Comparison of ENCODE assay signal across 16 cellular contexts in genomic region chr2:205212357-205212756, GRCh38.
DNase-seq lines count a peak whose midpoint lies in the region; ATAC-seq, FAIRE-seq and TF ChIP-seq lines count a peak whose summit lies in the region.
"Had no signal": no experiment of that assay in that cellular context is flagged by ENCODE, and none has a peak within 500 bp of the region (broad histone marks: within the 10 kb centered on the region; RNA-seq: fewer than 3 reads in every experiment).

No MANE protein-coding gene starts in this region.

- no peak overlapping the region for H2AFZ ChIP-seq in IMR-90 (replicated peaks; ENCODE audit: low read length, poor library complexity)

- H3K56ac ChIP-seq in IMR-90 (ENCODE audit: extremely low read depth, insufficient read depth, low read length), result no peak overlapping the region

- H3K36me3 ChIP-seq in IMR-90 (ENCODE audit: control insufficient read depth, insufficient read depth, low read length), result no peaks in the 10 kb centered on the region
- H3K36me3 ChIP-seq in RWPE2 (ENCODE audit: low read depth), result no peaks in the 10 kb centered on the region
- H3K36me3 ChIP-seq in pancreas, result no peaks in the 10 kb centered on the region
- H3K36me3 ChIP-seq in esophagus squamous epithelium, result no peaks in the 10 kb centered on the region
- H3K36me3 ChIP-seq: BLaER1 had no signal

- no TSS peak for BruUV-seq in IMR-90 (replicated peaks; lab: Mats Ljungman, UMichigan)

- H3K27me3 ChIP-seq in IMR-90 (ENCODE audit: control insufficient read depth, insufficient read depth, low read length) (no peaks in the 10 kb centered on the region), RWPE2 (ENCODE audit: insufficient read depth, poor library complexity, severe bottlenecking) (no peaks in the 10 kb centered on the region), pancreas (no peaks in the 10 kb centered on the region), esophagus squamous epithelium (no peaks in the 10 kb centered on the region)
- H3K27me3 ChIP-seq: BLaER1 had no signal

- no peak overlapping the region for H3K4me3 ChIP-seq in IMR-90 (ENCODE audit: insufficient read depth, low read depth, low read length)
- H3K4me3 ChIP-seq in RWPE2 (ENCODE audit: severe bottlenecking), result no peak overlapping the region
- no peak overlapping the region for H3K4me3 ChIP-seq in pancreas
- H3K4me3 ChIP-seq in esophagus squamous epithelium, result no peak overlapping the region
- H3K4me3 ChIP-seq: BLaER1 had no signal

- no peaks in the 10 kb centered on the region for H3K4me1 ChIP-seq in IMR-90 (ENCODE audit: control insufficient read depth, insufficient read depth, low read length)
- H3K4me1 ChIP-seq in RWPE2 (ENCODE audit: insufficient read depth, poor library complexity, severe bottlenecking), result no peaks in the 10 kb centered on the region
- H3K4me1 ChIP-seq in pancreas, result no peaks in the 10 kb centered on the region
- no peaks in the 10 kb centered on the region for H3K4me1 ChIP-seq in esophagus squamous epithelium
- H3K4me1 ChIP-seq: BLaER1 had no signal

- H3K9me1 ChIP-seq in IMR-90 (ENCODE audit: insufficient read depth, low read length), result peaks cover 8% of the 10 kb centered on the region

- no peak overlapping the region for H2AK5ac ChIP-seq in IMR-90 (ENCODE audit: low read depth, low read length)

- no peak overlapping the region for H3K4ac ChIP-seq in IMR-90 (ENCODE audit: low read depth, low read length)

- TF ChIP-seq POLR2A in IMR-90 (IDR thresholded peaks at IDR 0.05; ENCODE audit: low read depth, low read length), result no peak
- TF ChIP-seq POLR2A in esophagus squamous epithelium (IDR thresholded peaks at IDR 0.05), result no peak

- no peak overlapping the region for H2BK5ac ChIP-seq in IMR-90 (ENCODE audit: low read depth, low read length, poor library complexity, severe bottlenecking)

- H2AK9ac ChIP-seq in IMR-90 (replicated peaks; ENCODE audit: low read depth, low read length, poor library complexity), result no peak overlapping the region

- H2BK20ac ChIP-seq in IMR-90 (ENCODE audit: low read depth, low read length), result no peak overlapping the region

- no peak overlapping the region for H4K8ac ChIP-seq in IMR-90 (ENCODE audit: low read depth in 2 of 2, low read length in 2 of 2)

- 0 out of 2 replicates have a peak overlapping the region, but pooled peaks have one; percentile 40 for H3K14ac ChIP-seq in IMR-90 (replicated peaks; ENCODE audit: low read depth, low read length)

- peak; percentile 21 for DNase-seq in NCI-H2171 treated with DMSO at 0.1 percent for 48 hours (lab: John Stamatoyannopoulos, UW)
- DNase-seq in NCI-H2171 (lab: John Stamatoyannopoulos, UW), result no peak
- no peak for DNase-seq in IMR-90
- DNase-seq in RWPE2 (ENCODE audit: low spot score), result no peak
- no peak for DNase-seq in pancreas
- no peak for DNase-seq in hippocampal formation (lab: John Stamatoyannopoulos, UW)
- DNase-seq in esophagus squamous epithelium (lab: John Stamatoyannopoulos, UW), result no peak
- DNase-seq: 8988T; AML-193; Calu3; CD8-positive, alpha-beta memory T cell; DMS 273 treated with DMSO at 0.1 percent for 48 hours; HCEC 1CT; HFFc6 had no signal

- no peak overlapping the region for H3K23ac ChIP-seq in IMR-90 (ENCODE audit: low read depth, low read length)

- in situ Hi-C loops in IMR-90 (cut with MboI; ENCODE audit: low sequenced_read_pairs), result no loop called here

- H4K5ac ChIP-seq in IMR-90 (ENCODE audit: low read depth, low read length), result no peak overlapping the region

- H3K9me3 ChIP-seq in IMR-90 (ENCODE audit: control insufficient read depth, insufficient read depth, low read length), result no peaks in the 10 kb centered on the region
- no peaks in the 10 kb centered on the region for H3K9me3 ChIP-seq in RWPE2 (ENCODE audit: severe bottlenecking)
- H3K9me3 ChIP-seq in pancreas, result no peaks in the 10 kb centered on the region
- no peaks in the 10 kb centered on the region for H3K9me3 ChIP-seq in esophagus squamous epithelium
- H3K9me3 ChIP-seq: BLaER1 had no signal

- no peak for ATAC-seq in IMR-90 (ENCODE audit: low read depth)
- peak; percentile 66 for ATAC-seq in RWPE2 (ENCODE audit: low read depth)
- ATAC-seq in esophagus mucosa, result peak; percentile 52
- no peak for ATAC-seq in pancreas

- H3K4me2 ChIP-seq in IMR-90 (ENCODE audit: low read depth, low read length), result no peak overlapping the region
- H3K4me2 ChIP-seq: BLaER1 had no signal

- POLR2A ChIA-PET in IMR-90 (lab: Charles Lee; ENCODE audit: unreplicated experiment), result no interaction called here

- no peak overlapping the region for H3K18ac ChIP-seq in IMR-90 (ENCODE audit: low read depth, low read length)

- FAIRE-seq in pancreas (lab: Jason Lieb, UNC), result no peak

- CTCF ChIA-PET in IMR-90 (lab: Yijun Ruan, JAX), result no interaction called here

- H4K91ac ChIP-seq in IMR-90 (ENCODE audit: insufficient read depth, low read depth, low read length), result no peak overlapping the region

- TF ChIP-seq RAD21 in IMR-90 (IDR thresholded peaks at IDR 0.05; ENCODE audit: low read length), result no peak

- no peak overlapping the region for H2BK120ac ChIP-seq in IMR-90 (ENCODE audit: low read depth, low read length)

- no CpG with 5 or more reads among the region's 2 CpGs for WGBS in IMR-90 (ENCODE audit: extremely low coverage in 2 of 2, insufficient read length in 1 of 2), 2 experiments
- 84 to 89% methylated on average over 2 of the region's 2 CpGs for WGBS in pancreas, 2 donors
- WGBS in esophagus squamous epithelium, 2 donors, result 47 to 67% methylated on average over 2 of the region's 2 CpGs

- TF ChIP-seq CTCF in IMR-90 (conservative IDR thresholded peaks at IDR 0.05; ENCODE audit: low read depth, low read length), result no peak
- TF ChIP-seq CTCF in RWPE2 (IDR thresholded peaks at IDR 0.05; ENCODE audit: poor library complexity, severe bottlenecking), result no peak
- no peak for TF ChIP-seq CTCF in pancreas (IDR thresholded peaks at IDR 0.05)
- no peak for TF ChIP-seq CTCF in esophagus squamous epithelium (IDR thresholded peaks at IDR 0.05)

- no peak overlapping the region for H3K27ac ChIP-seq in IMR-90 (ENCODE audit: insufficient read depth, low read length)
- no peak overlapping the region for H3K27ac ChIP-seq in RWPE2 (ENCODE audit: poor library complexity, severe bottlenecking)
- H3K27ac ChIP-seq in pancreas, result no peak overlapping the region
- no peak overlapping the region for H3K27ac ChIP-seq in esophagus squamous epithelium
- H3K27ac ChIP-seq: BLaER1 had no signal

- H3K9ac ChIP-seq in IMR-90 (ENCODE audit: low read depth, low read length), result no peak overlapping the region
- H3K9ac ChIP-seq: BLaER1 had no signal

- dilution Hi-C loops in IMR-90 (cut with HindIII; ENCODE audit: low sequenced_read_pairs, unreplicated experiment), result no loop called here

- no peaks in the 10 kb centered on the region for H4K20me1 ChIP-seq in IMR-90 (ENCODE audit: insufficient read depth, low read length)
- H4K20me1 ChIP-seq: BLaER1 had no signal

- no peaks in the 10 kb centered on the region for H3K79me1 ChIP-seq in IMR-90 (ENCODE audit: low read depth in 1 of 2, low read length in 2 of 2)

- H2BK15ac ChIP-seq in IMR-90 (ENCODE audit: low read depth, low read length), result no peak overlapping the region

- intact Hi-C loops in IMR-90 (cut with micrococcal nuclease) (no loop called here), pancreas (cut with DNase I) (no loop called here), esophagus squamous epithelium (cut with DNase I) (no loop called here)

TF ChIP-seq in IMR-90, 13 proteins besides CTCF, POLR2A, EP300 and RAD21:
- TF ChIP-seq ELK1 (IDR thresholded peaks at IDR 0.05; ENCODE audit: borderline replicate concordance, low read depth, low read length), result no peak
- TF ChIP-seq CEBPB (IDR thresholded peaks at IDR 0.05; ENCODE audit: low read depth, low read length), result no peak
- TF ChIP-seq SMC3 (IDR thresholded peaks at IDR 0.05; ENCODE audit: low read depth, low read length), result no peak
- no peak for TF ChIP-seq FOS (IDR thresholded peaks at IDR 0.05; ENCODE audit: low read depth, low read length)
- no peak for TF ChIP-seq MXI1 (IDR thresholded peaks at IDR 0.05; ENCODE audit: borderline replicate concordance, low read depth, low read length)
- no peak for TF ChIP-seq USF2 (IDR thresholded peaks at IDR 0.05; ENCODE audit: low read depth, low read length)
- no peak for TF ChIP-seq CHD1 (IDR thresholded peaks at IDR 0.05; ENCODE audit: low read depth, low read length)
TF ChIP-seq in IMR-90: peak in this region for 0.

Comparison
In these comparisons a context has a peak if more than half of its experiments do, and no peak if none do; other contexts are left out.
1. ATAC-seq: peak in RWPE2 (single experiment) and esophagus mucosa (single experiment); none in IMR-90 (single experiment) and pancreas (0 of 4).